17 cellular contexts compared by ENCODE assay signal in genomic region chr11:58471892-58472291, GRCh38. TPM values are rescaled to one million over a fixed set of nuclear protein-coding genes. Genes with fewer than 3 reads are reported as not detected.
A peak's percentile ranks its signal among the peaks of the same experiment; 100 is the strongest.
DNase-seq lines count a peak whose midpoint lies in the region; ATAC-seq and TF ChIP-seq lines count a peak whose summit lies in the region.
"Had no signal": no experiment of that assay in that cellular context is flagged by ENCODE, and none has a peak within 500 bp of the region (broad histone marks: within the 10 kb centered on the region; RNA-seq: fewer than 3 reads in every experiment).

No MANE protein-coding gene starts in this region.

- no peaks in the 10 kb centered on the region for H3K79me2 ChIP-seq in mesendoderm (ENCODE audit: control insufficient read depth, insufficient read depth, low read length)

- no peak overlapping the region for H3K18ac ChIP-seq in mesendoderm (ENCODE audit: low read length)

- no peak overlapping the region for H3K27ac Mint-ChIP-seq in WTC11
- H3K27ac Mint-ChIP-seq in type B pancreatic cell, result no peak overlapping the region

- H3K4me3 Mint-ChIP-seq in WTC11 (no peak overlapping the region), type B pancreatic cell (no peak overlapping the region)
- H3K4me3 Mint-ChIP-seq: CD4-positive, alpha-beta memory T cell had no signal

- H3K4me2 ChIP-seq in mesendoderm (ENCODE audit: low read length), result no peak overlapping the region
- H3K4me2 ChIP-seq: A549 had no signal

- CTCF ChIA-PET in HEK293 (lab: Yijun Ruan, JAX) (interaction anchor here (0.6 kb wide), 1 partner anchor 175 kb away, joined by 3 read pairs; no protein-coding TSS in a partner anchor), WTC11 (lab: Charles Lee) (no interaction called here)

- H2AK5ac ChIP-seq in mesendoderm (ENCODE audit: low read length), result no peak overlapping the region

- no peak overlapping the region for H3K4me3 ChIP-seq in HEK293 (ENCODE audit: low read depth, low read length)
- H3K4me3 ChIP-seq in mesendoderm (ENCODE audit: low read length), result no peak overlapping the region
- H3K4me3 ChIP-seq: A549, HAP-1 had no signal

- H3K27me3 Mint-ChIP-seq in WTC11 (ENCODE audit: low read depth), result peaks cover 3% of the 10 kb centered on the region; the same call in 1 of the 2 replicates
- H3K27me3 Mint-ChIP-seq in type B pancreatic cell, result no peaks in the 10 kb centered on the region

- DNase-seq in MV-4-11 (lab: John Stamatoyannopoulos, UW) (peak; percentile 16), WTC11 (ENCODE audit: low spot score) (no peak), mesendoderm (peak; percentile 9), DMS 273 treated with DMSO at 0.1 percent for 48 hours (lab: John Stamatoyannopoulos, UW) (no peak), NCI-H1694 (lab: John Stamatoyannopoulos, UW) (no peak), type B pancreatic cell (ENCODE audit: extremely low spot score, unreplicated experiment) (no peak)
- DNase-seq: BE2C; CD4-positive, alpha-beta memory T cell; DMS153; GOT3; KG1 had no signal

- H3K27me3 ChIP-seq in mesendoderm (ENCODE audit: insufficient read depth, low read length, poor library complexity), result no peaks in the 10 kb centered on the region
- H3K27me3 ChIP-seq: BE2C had no signal

- H3K4me1 Mint-ChIP-seq in WTC11 (no peaks in the 10 kb centered on the region), type B pancreatic cell (ENCODE audit: unreplicated experiment) (no peaks in the 10 kb centered on the region)
- H3K4me1 Mint-ChIP-seq: CD4-positive, alpha-beta memory T cell had no signal

- peaks cover 37% of the 10 kb centered on the region for H3K36me3 Mint-ChIP-seq in WTC11
- no peaks in the 10 kb centered on the region for H3K36me3 Mint-ChIP-seq in type B pancreatic cell

- no peaks in the 10 kb centered on the region for H3K4me1 ChIP-seq in HEK293 (ENCODE audit: control insufficient read depth, insufficient read depth, low read length)
- no peaks in the 10 kb centered on the region for H3K4me1 ChIP-seq in mesendoderm (ENCODE audit: control insufficient read depth, low read depth, low read length)
- H3K4me1 ChIP-seq: A549, BE2C, HAP-1 had no signal

- H4K8ac ChIP-seq in mesendoderm (ENCODE audit: low read depth, low read length), result no peak overlapping the region

- H3K9me3 ChIP-seq in HEK293 (ENCODE audit: control insufficient read depth, insufficient read depth, low read depth, low read length), result no peaks in the 10 kb centered on the region
- H3K9me3 ChIP-seq: BE2C, HAP-1 had no signal

- H3K27ac ChIP-seq in HEK293 (ENCODE audit: extremely low read depth, low read depth, low read length) (no peak overlapping the region), mesendoderm (ENCODE audit: low read depth, low read length) (no peak overlapping the region)
- H3K27ac ChIP-seq: A549, C4-2B, HL-60 had no signal

- no peak overlapping the region for H3K9ac ChIP-seq in mesendoderm (ENCODE audit: low read length)

- ATAC-seq in WTC11, result no peak
- ATAC-seq: A549 had no signal

- no peak overlapping the region for H2BK120ac ChIP-seq in mesendoderm (ENCODE audit: low read depth, low read length)

- no peak overlapping the region for H3K4ac ChIP-seq in mesendoderm (ENCODE audit: low read depth, low read length)

- H3K9me3 Mint-ChIP-seq in WTC11, result peaks cover 71% of the 10 kb centered on the region
- peaks cover 7% of the 10 kb centered on the region for H3K9me3 Mint-ChIP-seq in type B pancreatic cell

- H2BK5ac ChIP-seq in mesendoderm (ENCODE audit: low read length), result no peak overlapping the region

- no peak overlapping the region for H3K23ac ChIP-seq in mesendoderm (ENCODE audit: low read length)

- H3K56ac ChIP-seq in mesendoderm (ENCODE audit: low read length), result no peak overlapping the region

- POLR2A ChIA-PET in HEK293 (lab: Yijun Ruan, JAX), result no interaction called here
- POLR2A ChIA-PET in WTC11 (lab: Charles Lee), result interaction anchor here (0.6 kb wide), 1 partner anchor 735 kb away, joined by 3 read pairs; no protein-coding TSS in a partner anchor

- no peak for TF ChIP-seq CTCF in HEK293 (tag by site-specific recombination; IDR thresholded peaks at IDR 0.05)
- no peak for TF ChIP-seq CTCF in WTC11 (IDR thresholded peaks at IDR 0.05)
- TF ChIP-seq CTCF in type B pancreatic cell (conservative IDR thresholded peaks at IDR 0.05), result no peak

- H3K36me3 ChIP-seq in HEK293 (ENCODE audit: control insufficient read depth in 2 of 2, insufficient read depth in 1 of 2, low read length in 2 of 2) (no peaks in the 10 kb centered on the region), mesendoderm (ENCODE audit: control insufficient read depth, insufficient read depth, low read length) (no peaks in the 10 kb centered on the region)
- H3K36me3 ChIP-seq: BE2C, HAP-1 had no signal

- H3K79me1 ChIP-seq in mesendoderm (ENCODE audit: low read length), result no peaks in the 10 kb centered on the region

- H2BK15ac ChIP-seq in mesendoderm (replicated peaks; ENCODE audit: low read depth), result no peak overlapping the region

- no peak overlapping the region for H4K5ac ChIP-seq in mesendoderm (ENCODE audit: low read length)

TF ChIP-seq in HEK293, 187 proteins besides CTCF, POLR2A, EP300 and RAD21 (continues in another document):
- TF ChIP-seq ZBTB17 (tag by site-specific recombination; IDR thresholded peaks at IDR 0.05) (no peak), ZNF404 (tag by site-specific recombination; IDR thresholded peaks at IDR 0.05) (no peak), ZNF704 (tag by site-specific recombination; IDR thresholded peaks at IDR 0.05) (no peak), ZFP3 (tag by site-specific recombination; IDR thresholded peaks at IDR 0.05; ENCODE audit: low read depth) (no peak), OVOL3 (tag by site-specific recombination; IDR thresholded peaks at IDR 0.05) (no peak), ZNF302 (tag by site-specific recombination; IDR thresholded peaks at IDR 0.05; ENCODE audit: low read depth) (no peak), SCRT1 (tag by site-specific recombination; IDR thresholded peaks at IDR 0.05; ENCODE audit: borderline replicate concordance) (no peak), ZNF677 (tag by site-specific recombination; IDR thresholded peaks at IDR 0.05) (no peak)

TF ChIP-seq in WTC11, 78 proteins besides CTCF, POLR2A, EP300 and RAD21:
- TF ChIP-seq HMGA2 (CRISPR knock-in tag; IDR thresholded peaks at IDR 0.05), result no peak
- peak; percentile 85 for TF ChIP-seq ZNF317 (CRISPR knock-in tag; IDR thresholded peaks at IDR 0.05; ENCODE audit: borderline replicate concordance, low read depth)
TF ChIP-seq in WTC11: peak in this region for 1.

RNA-seq across cellular contexts. Expression of gene OR5B12, which starts 29.9 kb away (rescaled TPM):
- total RNA-seq in WTC11 (2021) (not detected in 3 replicates), type B pancreatic cell (ENCODE audit: low replicate concordance) (not detected in 2 replicates)
- not detected for polyA plus RNA-seq in mesendoderm (2013, experiment 1 of 2)
- polyA plus RNA-seq in mesendoderm (2013, experiment 2 of 2), result not detected
- total RNA-seq: CD4-positive, alpha-beta memory T cell had no signal
- polyA plus RNA-seq: A549; AG04450; CD4-positive, alpha-beta memory T cell had no signal

RNA-seq across cellular contexts. Expression of gene OR5B21, which starts 36.0 kb away (rescaled TPM):
- total RNA-seq in WTC11 (2021), result not detected in 3 replicates
- not detected for polyA plus RNA-seq in mesendoderm (2013, experiment 1 of 2)
- not detected for polyA plus RNA-seq in mesendoderm (2013, experiment 2 of 2)
- total RNA-seq in type B pancreatic cell (ENCODE audit: low replicate concordance), result not detected in 2 replicates
- polyA plus RNA-seq: A549; AG04450; CD4-positive, alpha-beta memory T cell had no signal

RNA-seq across cellular contexts. Expression of gene OR5B2, which starts 44.0 kb away (rescaled TPM):
- total RNA-seq in WTC11 (2021) (not detected in 3 replicates), type B pancreatic cell (ENCODE audit: low replicate concordance) (not detected in 2 replicates)
- not detected for polyA plus RNA-seq in mesendoderm (2013, experiment 1 of 2)
- not detected for polyA plus RNA-seq in mesendoderm (2013, experiment 2 of 2)
- polyA plus RNA-seq: A549; CD4-positive, alpha-beta memory T cell had no signal

Comparison
In these comparisons a context has a peak if more than half of its experiments do, and no peak if none do; other contexts are left out.
1. DNase-seq: peak in MV-4-11 (single experiment) and mesendoderm (single experiment); none in WTC11 (single experiment), DMS 273 treated with DMSO at 0.1 percent for 48 hours (single experiment), NCI-H1694 (single experiment) and type B pancreatic cell (single experiment).